16 cellular contexts compared by ENCODE assay signal in genomic region chr20:63940472-63941266, GRCh38. TPM values are rescaled to one million over a fixed set of nuclear protein-coding genes. Genes with fewer than 3 reads are reported as not detected.
A peak's percentile ranks its signal among the peaks of the same experiment; 100 is the strongest.
DNase-seq lines count a peak whose midpoint lies in the region; ATAC-seq and TF ChIP-seq lines count a peak whose summit lies in the region.
"Had no signal": no experiment of that assay in that cellular context is flagged by ENCODE, and none has a peak within 500 bp of the region (broad histone marks: within the 10 kb centered on the region; RNA-seq: fewer than 3 reads in every experiment).

No MANE protein-coding gene starts in this region.

- H3K36me3 Mint-ChIP-seq in activated naive CD8-positive, alpha-beta T cell treated with anti-CD3 and anti-CD28 coated beads, Interleukin-2, amount 10 ng/mL, durations not matched to agents 7 days and 5 days, result peaks cover 8% of the 10 kb centered on the region

- peak overlapping the region; percentile 80 for H3K27ac Mint-ChIP-seq in activated naive CD8-positive, alpha-beta T cell treated with anti-CD3 and anti-CD28 coated beads, Interleukin-2, amount 10 ng/mL, durations not matched to agents 7 days and 5 days
- H3K27ac Mint-ChIP-seq: mesothelial cell of epicardium, progenitor cell of endocrine pancreas had no signal

- H3K36me3 ChIP-seq in left ventricle myocardium inferior (peaks cover 77% of the 10 kb centered on the region), right atrium auricular region (peaks cover 78% of the 10 kb centered on the region)

- peak overlapping the region; percentile 79 for H3K27ac ChIP-seq in left ventricle myocardium inferior (replicated peaks)
- no peak overlapping the region for H3K27ac ChIP-seq in right atrium auricular region
- H3K27ac ChIP-seq: SJSA1 had no signal

- H3K4me3 ChIP-seq in left ventricle myocardium inferior, result no peak overlapping the region
- H3K4me3 ChIP-seq in right atrium auricular region, result no peak overlapping the region
- H3K4me3 ChIP-seq: SJSA1 had no signal

- H3K9me3 Mint-ChIP-seq in activated naive CD8-positive, alpha-beta T cell treated with anti-CD3 and anti-CD28 coated beads, Interleukin-2, amount 10 ng/mL, durations not matched to agents 7 days and 5 days, result no peaks in the 10 kb centered on the region
- H3K9me3 Mint-ChIP-seq: activated T-helper 1 cell treated with anti-CD3 and anti-CD28 coated beads, Interleukin-12 subunit alpha, Interleukin-12 subunit beta, Interleukin-2, Interleukin-4 antibody, amounts not matched to agents 30 ng/mL and 10 ng/mL and 1 ng/mL, durations not matched to agents 14 hours and 24 hours and 36 hours; mesothelial cell of epicardium had no signal

- H3K4me1 Mint-ChIP-seq in activated naive CD8-positive, alpha-beta T cell treated with anti-CD3 and anti-CD28 coated beads, Interleukin-2, amount 10 ng/mL, durations not matched to agents 7 days and 5 days, result peaks cover 11% of the 10 kb centered on the region
- H3K4me1 Mint-ChIP-seq: mesothelial cell of epicardium had no signal

- DNase-seq in left ventricle myocardium inferior (peak; percentile 15), right atrium auricular region (ENCODE audit: low spot score) (no peak), left colon (no peak), HT-29 (ENCODE audit: low spot score) (no peak), iPS-NIHi7 (ENCODE audit: extremely low spot score) (no peak)
- DNase-seq in activated naive CD8-positive, alpha-beta T cell treated with anti-CD3 and anti-CD28 coated beads, Interleukin-2, amount 10 ng/mL, durations not matched to agents 7 days and 5 days, result no peak
- DNase-seq in stimulated activated naive CD4-positive, alpha-beta T cell treated with Interleukin-2 at 50 U/mL for 16 hours (lab: John Stamatoyannopoulos, UW), result no peak
- DNase-seq: BE2C; NCI-H1694 treated with DMSO at 0.1 percent for 48 hours; stimulated activated CD4-positive, alpha-beta T cell treated with anti-CD3 and anti-CD28 coated beads, Interleukin-1b, Interleukin-23, amount 100 ng/mL, for 48 hours had no signal

- ATAC-seq in activated naive CD8-positive, alpha-beta T cell treated with anti-CD3 and anti-CD28 coated beads, Interleukin-2, amount 10 ng/mL, durations not matched to agents 7 days and 5 days (ENCODE audit: low read depth), result no peak
- ATAC-seq in left colon (peak; percentile 2), HG03520 (IDR thresholded peaks at IDR 0.05; ENCODE audit: unreplicated experiment) (no peak)

- H3K27me3 ChIP-seq in left ventricle myocardium inferior (ENCODE audit: low read depth) (no peaks in the 10 kb centered on the region), right atrium auricular region (no peaks in the 10 kb centered on the region)
- H3K27me3 ChIP-seq: BE2C, SJSA1 had no signal

- no peak overlapping the region for H3K4me3 Mint-ChIP-seq in activated naive CD8-positive, alpha-beta T cell treated with anti-CD3 and anti-CD28 coated beads, Interleukin-2, amount 10 ng/mL, durations not matched to agents 7 days and 5 days
- H3K4me3 Mint-ChIP-seq: activated T-helper 1 cell treated with anti-CD3 and anti-CD28 coated beads, Interleukin-12 subunit alpha, Interleukin-12 subunit beta, Interleukin-2, Interleukin-4 antibody, amounts not matched to agents 30 ng/mL and 10 ng/mL and 1 ng/mL, durations not matched to agents 14 hours and 24 hours and 36 hours; mesothelial cell of epicardium had no signal

- peaks cover 35% of the 10 kb centered on the region for H3K4me1 ChIP-seq in left ventricle myocardium inferior
- peaks cover 0 to 27% of the 10 kb centered on the region in 2 donors for H3K4me1 ChIP-seq in right atrium auricular region
- H3K4me1 ChIP-seq: BE2C, SJSA1 had no signal

- intact Hi-C loops in left ventricle myocardium inferior (cut with micrococcal nuclease) (no loop called here), left colon (cut with DNase I, micrococcal nuclease) (no loop called here)

- TF ChIP-seq CTCF in left ventricle myocardium inferior (IDR thresholded peaks at IDR 0.05; ENCODE audit: borderline replicate concordance), result no peak
- TF ChIP-seq CTCF in right atrium auricular region (IDR thresholded peaks at IDR 0.05), result no peak

- POLR2A ChIA-PET in activated naive CD8-positive, alpha-beta T cell treated with anti-CD3 and anti-CD28 coated beads, Interleukin-2, amount 10 ng/mL, durations not matched to agents 7 days and 5 days (lab: Charles Lee), result interaction anchor here (1.2 to 1.5 kb wide), 3 partner anchors 16 to 420 kb away, joined by 3 to 8 read pairs (median 4); partner anchors contain the start of genes PPDPF and UCKL1

- H3K9me3 ChIP-seq in left ventricle myocardium inferior (replicated peaks), result no peaks in the 10 kb centered on the region
- H3K9me3 ChIP-seq in right atrium auricular region, result no peaks in the 10 kb centered on the region
- H3K9me3 ChIP-seq: BE2C, SJSA1 had no signal

- H3K27me3 Mint-ChIP-seq in activated naive CD8-positive, alpha-beta T cell treated with anti-CD3 and anti-CD28 coated beads, Interleukin-2, amount 10 ng/mL, durations not matched to agents 7 days and 5 days, result no peaks in the 10 kb centered on the region
- H3K27me3 Mint-ChIP-seq: progenitor cell of endocrine pancreas had no signal

RNA-seq across cellular contexts. Expression of gene UCKL1, which starts 15.5 kb away (rescaled TPM):
- total RNA-seq in left ventricle myocardium inferior (41.0 TPM), right atrium auricular region (10 to 100 TPM; 25.9 to 27.6 TPM), left colon (10 to 100 TPM; 41.7 to 44.8 TPM)
- 10 to 100 TPM; 45.0 to 48.4 TPM for total RNA-seq in activated naive CD8-positive, alpha-beta T cell treated with anti-CD3 and anti-CD28 coated beads, Interleukin-2, amount 10 ng/mL, durations not matched to agents 7 days and 5 days
- 63.2 and 68.4 TPM in 2 replicates for total RNA-seq in HT-29 (2014; rRNA removed; shearing (Covaris generic))

RNA-seq across cellular contexts. Expression of gene ZNF512B, which starts 29.1 kb away (rescaled TPM):
- total RNA-seq in left ventricle myocardium inferior (12.6 TPM), right atrium auricular region (1 to 10 TPM; 7.0 to 8.3 TPM), left colon (1 to 10 TPM; 1.3 to 2.9 TPM)
- 10 to 100 TPM; 15.4 TPM for total RNA-seq in activated naive CD8-positive, alpha-beta T cell treated with anti-CD3 and anti-CD28 coated beads, Interleukin-2, amount 10 ng/mL, durations not matched to agents 7 days and 5 days
- total RNA-seq in HT-29 (2014; rRNA removed; shearing (Covaris generic)), result 0.34 and 0.38 TPM in 2 replicates

RNA-seq across cellular contexts. Expression of gene SAMD10, which starts 38.8 kb away (rescaled TPM):
- total RNA-seq in left ventricle myocardium inferior (5.6 TPM), right atrium auricular region (1 to 10 TPM; 3.1 to 3.7 TPM), left colon (1 to 10 TPM; 5.8 to 9.5 TPM)
- 10 to 100 TPM; 16.2 to 18.8 TPM for total RNA-seq in activated naive CD8-positive, alpha-beta T cell treated with anti-CD3 and anti-CD28 coated beads, Interleukin-2, amount 10 ng/mL, durations not matched to agents 7 days and 5 days
- 47.2 and 51.9 TPM in 2 replicates for total RNA-seq in HT-29 (2014; rRNA removed; shearing (Covaris generic))
- total RNA-seq: G401 had no signal

RNA-seq across cellular contexts. Expression of gene PRPF6, which starts 40.3 kb away (rescaled TPM):
- total RNA-seq in left ventricle myocardium inferior (46.8 TPM), right atrium auricular region (10 to 100 TPM; 32.9 to 43.6 TPM), left colon (10 to 100 TPM; 51.7 to 51.8 TPM)
- 10 to 100 TPM; 76.7 to 78.4 TPM for total RNA-seq in activated naive CD8-positive, alpha-beta T cell treated with anti-CD3 and anti-CD28 coated beads, Interleukin-2, amount 10 ng/mL, durations not matched to agents 7 days and 5 days
- 102 and 110 TPM in 2 replicates for total RNA-seq in HT-29 (2014; rRNA removed; shearing (Covaris generic))

RNA-seq across cellular contexts. Expression of gene DNAJC5, which starts 45.7 kb away (rescaled TPM):
- total RNA-seq in left ventricle myocardium inferior, result 42.8 TPM
- 10 to 100 TPM; 41.2 to 43.8 TPM for total RNA-seq in right atrium auricular region
- total RNA-seq in activated naive CD8-positive, alpha-beta T cell treated with anti-CD3 and anti-CD28 coated beads, Interleukin-2, amount 10 ng/mL, durations not matched to agents 7 days and 5 days, result 10 to 100 TPM; 48.3 to 49.2 TPM
- 10 to 100 TPM; 55.3 to 79.4 TPM for total RNA-seq in left colon
- total RNA-seq in HT-29 (2014; rRNA removed; shearing (Covaris generic)), result 106 and 109 TPM in 2 replicates
